ENCODE assay signal across 9 cellular contexts in genomic region chr3:187063286-187064081, GRCh38.
A peak's percentile ranks its signal among the peaks of the same experiment; 100 is the strongest.
DNase-seq lines count a peak whose midpoint lies in the region; ATAC-seq, FAIRE-seq and TF ChIP-seq lines count a peak whose summit lies in the region.
"Had no signal": no experiment of that assay in that cellular context is flagged by ENCODE, and none has a peak within 500 bp of the region (broad histone marks: within the 10 kb centered on the region; RNA-seq: fewer than 3 reads in every experiment).

No MANE protein-coding gene starts in this region.

- TF ChIP-seq CTCF in OCI-LY7 (conservative IDR thresholded peaks at IDR 0.05; ENCODE audit: low read length) = no peak
- no peak for TF ChIP-seq CTCF in endodermal cell (conservative IDR thresholded peaks at IDR 0.05)
- TF ChIP-seq CTCF in psoas muscle (IDR thresholded peaks at IDR 0.05) = no peak

- H3K79me2 ChIP-seq in OCI-LY7 (ENCODE audit: insufficient read depth, low read depth, low read length) = peaks cover 92% of the 10 kb centered on the region

- no peak for DNase-seq in GM19239 (ENCODE audit: insufficient read length, low spot score)
- DNase-seq in OCI-LY7 (ENCODE audit: low spot score) = peak; percentile 56
- DNase-seq in endodermal cell = peak; percentile 46
- no peak for DNase-seq in psoas muscle
- DNase-seq in SHP77 treated with DMSO at 0.1 percent for 48 hours (lab: John Stamatoyannopoulos, UW) = no peak
- no peak for DNase-seq in AG08395 (ENCODE audit: low spot score)
- DNase-seq: stimulated activated CD4-positive, alpha-beta T cell treated with anti-CD3 and anti-CD28 coated beads, Interleukin-1b, Interleukin-23, amount 100 ng/mL, for 48 hours had no signal

- POLR2A ChIA-PET in OCI-LY7 (lab: Charles Lee) = interaction anchor here (1.0 to 5.8 kb wide), 8 partner anchors 19 to 74 kb away, joined by 3 to 122 read pairs (median 16); no protein-coding TSS in a partner anchor

- H3K27ac ChIP-seq in OCI-LY7 (ENCODE audit: low read depth, low read length, poor library complexity, severe bottlenecking) (peak overlapping the region; percentile 99), endodermal cell (ENCODE audit: low read depth, low read length) (no peak overlapping the region), psoas muscle (peak overlapping the region; percentile 67)

- WGBS in endodermal cell (ENCODE audit: insufficient coverage in 1 of 2, insufficient read length in 1 of 2), 2 experiments = 71 to 85% methylated on average over 2 to 6 of the region's 6 CpGs
- WGBS in psoas muscle, 3 donors = 84 to 85% (median 84%) methylated on average over 6 of the region's 6 CpGs

- peak in 1 of 4 donors; percentile 23 for ATAC-seq in psoas muscle
- no peak for ATAC-seq in HG02884 (IDR thresholded peaks at IDR 0.05; ENCODE audit: unreplicated experiment)
- no peak for ATAC-seq in GM18873 (IDR thresholded peaks at IDR 0.05; ENCODE audit: low FRiP score, unreplicated experiment)

- H3K4me3 ChIP-seq in OCI-LY7 (ENCODE audit: low read depth, low read length, poor library complexity, severe bottlenecking) (peak overlapping the region; percentile 57), endodermal cell (ENCODE audit: low read length) (no peak overlapping the region), psoas muscle (no peak overlapping the region)

- peak; percentile 76 for FAIRE-seq in GM19239 (lab: Jason Lieb, UNC)

- H3K27me3 ChIP-seq in endodermal cell (ENCODE audit: control insufficient read depth, insufficient read depth, low read length, poor library complexity, severe bottlenecking) (no peaks in the 10 kb centered on the region), psoas muscle (ENCODE audit: insufficient read depth in 3 of 3, low read length in 2 of 3) (no peaks in the 10 kb centered on the region)

- peak overlapping the region; percentile 56 for H3K27ac Mint-ChIP-seq in endodermal cell

- H3K4me1 Mint-ChIP-seq in endodermal cell = peaks cover 30% of the 10 kb centered on the region

- CTCF ChIA-PET in OCI-LY7 (lab: Charles Lee; ENCODE audit: unreplicated experiment) = interaction anchor here (0.6 kb wide), 1 partner anchor 66 kb away, joined by 3 read pairs; no protein-coding TSS in a partner anchor

- 0 out of 2 replicates have a peak, but pooled peaks cover 12% of the 10 kb centered on the region for H4K20me1 ChIP-seq in OCI-LY7 (ENCODE audit: insufficient read depth, low read length)

- H3K4me1 ChIP-seq in OCI-LY7 (ENCODE audit: insufficient read depth, low read length, poor library complexity, severe bottlenecking) (peaks cover 97% of the 10 kb centered on the region), endodermal cell (ENCODE audit: control insufficient read depth, insufficient read depth, low read length) (no peaks in the 10 kb centered on the region), psoas muscle (peaks cover 42% of the 10 kb centered on the region)

- H3K9ac ChIP-seq in endodermal cell (ENCODE audit: extremely low read depth, low read length, poor library complexity, severe bottlenecking) = no peak overlapping the region

- peaks cover 9% of the 10 kb centered on the region for H3K9me3 Mint-ChIP-seq in endodermal cell

- H3K9me3 ChIP-seq in OCI-LY7 (ENCODE audit: low read length) = no peaks in the 10 kb centered on the region
- peaks cover 14% of the 10 kb centered on the region for H3K9me3 ChIP-seq in endodermal cell (ENCODE audit: control insufficient read depth, low read length)
- H3K9me3 ChIP-seq in psoas muscle = no peaks in the 10 kb centered on the region

- no peaks in the 10 kb centered on the region for H3K27me3 Mint-ChIP-seq in endodermal cell (ENCODE audit: insufficient read depth)

- peak overlapping the region; percentile 88 for H3K4me2 ChIP-seq in OCI-LY7 (ENCODE audit: low read length)

- H3K36me3 Mint-ChIP-seq in endodermal cell (ENCODE audit: low read depth) = peaks cover 63% of the 10 kb centered on the region

- no peak overlapping the region for H3K4me3 Mint-ChIP-seq in endodermal cell

- H2AFZ ChIP-seq in OCI-LY7 (ENCODE audit: low read length) = no peak overlapping the region

- intact Hi-C loops in OCI-LY7 (cut with micrococcal nuclease; ENCODE audit: unreplicated experiment) = loop anchor here (2.0 kb wide), 1 partner anchor 67 kb away; no protein-coding TSS in a partner anchor
- intact Hi-C loops in psoas muscle (cut with DNase I) = no loop called here

- peaks cover 92% of the 10 kb centered on the region for H3K36me3 ChIP-seq in OCI-LY7 (ENCODE audit: insufficient read depth, low read length)
- peaks cover 44% of the 10 kb centered on the region for H3K36me3 ChIP-seq in endodermal cell (ENCODE audit: control insufficient read depth, insufficient read depth, low read length)
- H3K36me3 ChIP-seq in psoas muscle (ENCODE audit: insufficient read depth in 1 of 2, low read depth in 1 of 2) = peaks cover 0 to 6% of the 10 kb centered on the region in 2 donors

- no TSS peak for BruUV-seq in OCI-LY7 (replicated peaks; lab: Mats Ljungman, UMichigan)

- H3K9me2 ChIP-seq in OCI-LY7 (ENCODE audit: insufficient read depth, low read length) = no peaks in the 10 kb centered on the region

Comparison
In these comparisons a context has a peak if more than half of its experiments do, and no peak if none do; other contexts are left out.
1. DNase-seq: peak in OCI-LY7 (single experiment) and endodermal cell (single experiment); none in GM19239 (single experiment), psoas muscle (0 of 2), SHP77 treated with DMSO at 0.1 percent for 48 hours (single experiment) and AG08395 (single experiment).